Comparison of ENCODE assay signal across 11 cellular contexts in the genomic region with DNA sequence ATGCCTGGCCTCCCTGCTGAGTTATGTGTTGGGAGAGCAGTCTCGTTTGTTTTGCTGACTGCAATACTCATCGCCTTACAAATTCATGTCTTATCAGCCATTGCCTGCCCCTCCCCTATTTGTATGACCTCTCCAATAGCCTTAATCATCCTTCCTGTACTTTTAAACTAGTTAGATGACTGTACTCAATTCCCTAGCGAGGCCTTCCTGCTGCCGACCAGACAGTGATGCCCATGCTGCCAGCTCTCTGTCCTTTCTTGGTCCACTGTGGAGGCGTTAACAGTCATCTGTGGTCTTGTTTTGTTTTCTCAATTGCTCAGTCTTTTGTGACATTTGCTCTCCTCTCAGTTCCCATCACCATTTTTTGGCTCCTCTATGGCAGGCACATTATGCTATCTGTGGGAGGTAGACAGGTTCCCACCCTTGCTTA. TPM values are rescaled to one million over a fixed set of nuclear protein-coding genes. Genes with fewer than 3 reads are reported as not detected.
DNase-seq lines count a peak whose midpoint lies in the region; ATAC-seq and TF ChIP-seq lines count a peak whose summit lies in the region.
"Had no signal": no experiment of that assay in that cellular context is flagged by ENCODE, and none has a peak within 500 bp of the region (broad histone marks: within the 10 kb centered on the region; RNA-seq: fewer than 3 reads in every experiment).

No MANE protein-coding gene starts in this region.

- no peaks in the 10 kb centered on the region for H3K79me2 ChIP-seq in mesendoderm (ENCODE audit: control insufficient read depth, insufficient read depth, low read length)

- no peak overlapping the region for H2BK5ac ChIP-seq in mesendoderm (ENCODE audit: low read length)

- H2BK120ac ChIP-seq in mesendoderm (ENCODE audit: low read depth, low read length): no peak overlapping the region

- H3K23ac ChIP-seq in mesendoderm (ENCODE audit: low read length): no peak overlapping the region

- no peak overlapping the region for H2BK15ac ChIP-seq in mesendoderm (replicated peaks; ENCODE audit: low read depth)

- DNase-seq in AG10803 (ENCODE audit: low read depth) (peak; percentile 58), amniotic epithelial cell (ENCODE audit: low read depth) (peak; percentile 82), kidney glomerular epithelial cell (lab: John Stamatoyannopoulos, UW) (peak; percentile 53), DMS53 (lab: John Stamatoyannopoulos, UW) (no peak), mesendoderm (no peak), medulla oblongata (ENCODE audit: extremely low spot score) (no peak)
- DNase-seq: DMS79 treated with DMSO at 0.1 percent for 48 hours; lower lobe of right lung; stimulated activated CD4-positive, alpha-beta T cell treated with anti-CD3 and anti-CD28 coated beads, Interleukin-2, amount 100 ng/mL, for 24 hours had no signal

- no peaks in the 10 kb centered on the region for H3K27me3 ChIP-seq in mesendoderm (ENCODE audit: insufficient read depth, low read length, poor library complexity)

- H4K8ac ChIP-seq in mesendoderm (ENCODE audit: low read depth, low read length): no peak overlapping the region

- H3K4me3 ChIP-seq in AG10803 (ENCODE audit: low read length) (no peak overlapping the region), HEK293 (ENCODE audit: low read depth, low read length) (no peak overlapping the region), mesendoderm (ENCODE audit: low read length) (no peak overlapping the region)
- H3K4me3 ChIP-seq: lower lobe of right lung had no signal

- H3K79me1 ChIP-seq in mesendoderm (ENCODE audit: low read length): no peaks in the 10 kb centered on the region

- H3K36me3 ChIP-seq in HEK293 (ENCODE audit: control insufficient read depth in 2 of 2, insufficient read depth in 1 of 2, low read length in 2 of 2) (peaks cover 0 to 28% of the 10 kb centered on the region in 2 experiments; a peak in 1 of 3 replicates), mesendoderm (ENCODE audit: control insufficient read depth, insufficient read depth, low read length) (no peaks in the 10 kb centered on the region)

- no peak overlapping the region for H2AK5ac ChIP-seq in mesendoderm (ENCODE audit: low read length)

- H4K5ac ChIP-seq in mesendoderm (ENCODE audit: low read length): no peak overlapping the region

- H3K18ac ChIP-seq in mesendoderm (ENCODE audit: low read length): no peak overlapping the region

- WGBS in mesendoderm (ENCODE audit: extremely low coverage, insufficient coverage, low lambda C conversion rate): no CpG with 5 or more reads among the region's 5 CpGs

- H3K9ac ChIP-seq in mesendoderm (ENCODE audit: low read length): no peak overlapping the region

- H3K27ac ChIP-seq in HEK293 (ENCODE audit: extremely low read depth, low read depth, low read length) (no peak overlapping the region), mesendoderm (ENCODE audit: low read depth, low read length) (no peak overlapping the region)
- H3K27ac ChIP-seq: lower lobe of right lung had no signal

- no peak overlapping the region for H3K56ac ChIP-seq in mesendoderm (ENCODE audit: low read length)

- CTCF ChIA-PET in HEK293 (lab: Yijun Ruan, JAX): no interaction called here

- TF ChIP-seq CTCF in AG10803 (conservative IDR thresholded peaks at IDR 0.05; ENCODE audit: low read length) (no peak), HEK293 (tag by site-specific recombination; IDR thresholded peaks at IDR 0.05) (no peak)

- no peak overlapping the region for H3K4ac ChIP-seq in mesendoderm (ENCODE audit: low read depth, low read length)

- no peak for ATAC-seq in GM18870 (IDR thresholded peaks at IDR 0.05; ENCODE audit: unreplicated experiment)

- H3K4me2 ChIP-seq in mesendoderm (ENCODE audit: low read length): no peak overlapping the region

- H3K4me1 ChIP-seq in HEK293 (ENCODE audit: control insufficient read depth, insufficient read depth, low read length) (0 out of 2 replicates have a peak, but pooled peaks cover 3% of the 10 kb centered on the region), mesendoderm (ENCODE audit: control insufficient read depth, low read depth, low read length) (no peaks in the 10 kb centered on the region)

- POLR2A ChIA-PET in HEK293 (lab: Yijun Ruan, JAX): no interaction called here

- no peaks in the 10 kb centered on the region for H3K9me3 ChIP-seq in HEK293 (ENCODE audit: control insufficient read depth, insufficient read depth, low read depth, low read length)
- H3K9me3 ChIP-seq: lower lobe of right lung had no signal

TF ChIP-seq in HEK293, 187 proteins besides CTCF, POLR2A, EP300 and RAD21:
- no peak for TF ChIP-seq ZBTB17 (tag by site-specific recombination; IDR thresholded peaks at IDR 0.05)
- TF ChIP-seq FEZF1 (tag by site-specific recombination; IDR thresholded peaks at IDR 0.05): peak; percentile 61; the same call in 1 of the 2 replicates
- no peak for TF ChIP-seq ZNF223 (tag by site-specific recombination; IDR thresholded peaks at IDR 0.05)
- TF ChIP-seq ZEB2 (tag by site-specific recombination; IDR thresholded peaks at IDR 0.05): 0 out of 2 replicates have a peak, but pooled peaks have one; percentile 23
- 0 out of 2 replicates have a peak, but pooled peaks have one; percentile 18 for TF ChIP-seq KLF1 (tag by site-specific recombination; IDR thresholded peaks at IDR 0.05)
- TF ChIP-seq WT1 (tag by site-specific recombination; IDR thresholded peaks at IDR 0.05): 0 out of 2 replicates have a peak, but pooled peaks have one; percentile 30
TF ChIP-seq in HEK293: peak in this region for 4.

RNA-seq across cellular contexts. Expression of a gene that starts 20.3 kb away (rescaled TPM):
- 1.6 TPM for polyA plus RNA-seq in mesendoderm (2013, experiment 1 of 2)
- polyA plus RNA-seq in mesendoderm (2013, experiment 2 of 2): 1.4 TPM

Comparison
In these comparisons a context has a peak if more than half of its experiments do, and no peak if none do; other contexts are left out.
1. DNase-seq: peak in AG10803 (single experiment), amniotic epithelial cell (single experiment) and kidney glomerular epithelial cell (single experiment); none in DMS53 (single experiment), mesendoderm (single experiment) and medulla oblongata (single experiment).